ENCODE assay signal across 19 cellular contexts in the genomic region with DNA sequence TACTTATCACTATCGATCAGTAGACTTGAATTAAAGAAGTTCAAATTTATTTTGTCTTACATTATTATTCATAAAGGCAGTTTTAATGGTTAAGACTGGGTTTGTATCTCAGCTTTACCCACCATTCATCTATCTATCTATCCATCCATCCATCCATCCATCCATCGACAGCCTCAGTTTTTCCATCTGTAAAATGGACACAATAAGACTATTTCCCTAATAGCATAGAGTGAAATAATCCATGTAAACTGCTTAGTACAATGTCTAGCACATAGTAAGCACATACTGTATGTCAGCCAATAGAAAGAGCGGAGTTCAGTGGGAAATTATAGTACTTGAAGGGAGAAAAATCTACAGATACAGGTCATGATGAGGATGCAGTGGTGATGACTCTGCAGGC. TPM values are rescaled to one million over a fixed set of nuclear protein-coding genes. Genes with fewer than 3 reads are reported as not detected.
DNase-seq lines count a peak whose midpoint lies in the region; ATAC-seq and TF ChIP-seq lines count a peak whose summit lies in the region.
"Had no signal": no experiment of that assay in that cellular context is flagged by ENCODE, and none has a peak within 500 bp of the region (broad histone marks: within the 10 kb centered on the region; RNA-seq: fewer than 3 reads in every experiment).

No MANE protein-coding gene starts in this region.

- no peak for DNase-seq in AG10803 (ENCODE audit: low read depth)
- no peak for DNase-seq in CD14-positive monocyte (ENCODE audit: low spot score)
- DNase-seq in activated CD4-positive, alpha-beta memory T cell treated with anti-CD3 and anti-CD28 coated beads for 36 hours, result no peak
- DNase-seq in lower lobe of right lung, result no peak
- no peak for DNase-seq in AG08396 (ENCODE audit: low spot score)
- no peak for DNase-seq in DMS 273 treated with DMSO at 0.1 percent for 48 hours (lab: John Stamatoyannopoulos, UW)
- no peak for DNase-seq in PC-3
- DNase-seq: activated effector memory CD4-positive, alpha-beta T cell treated with anti-CD3 and anti-CD28 coated beads, Interleukin-2, amount 50 U/mL, for 16 hours; GDM1; heart left ventricle; islet precursor cell; NCI-H1092; nucleus accumbens; stimulated activated CD4-positive, alpha-beta T cell treated with anti-CD3 and anti-CD28 coated beads, Interleukin-4, amount 100 ng/mL, for 1 hour; stimulated activated CD8-positive, alpha-beta memory T cell treated with anti-CD3 and anti-CD28 coated beads, Interleukin-4, amount 100 ng/mL, for 48 hours; thyroid gland had no signal

- H3K27ac Mint-ChIP-seq in CD14-positive monocyte, result peak overlapping the region in 6 of 7 donors; percentile 30 to 89 (median 80)
- H3K27ac Mint-ChIP-seq in activated CD4-positive, alpha-beta memory T cell treated with anti-CD3 and anti-CD28 coated beads for 36 hours, result peak overlapping the region; percentile 86
- H3K27ac Mint-ChIP-seq: brain had no signal

- peak overlapping the region; percentile 53 to 85 for H3K4me3 Mint-ChIP-seq in CD14-positive monocyte
- peak overlapping the region; percentile 42 for H3K4me3 Mint-ChIP-seq in activated CD4-positive, alpha-beta memory T cell treated with anti-CD3 and anti-CD28 coated beads for 36 hours
- H3K4me3 Mint-ChIP-seq: brain had no signal

- POLR2A ChIA-PET in activated CD4-positive, alpha-beta memory T cell treated with anti-CD3 and anti-CD28 coated beads for 36 hours (lab: Charles Lee), result interaction anchor here (1.4 kb wide), 1 partner anchor 11 kb away, joined by 4 read pairs; no protein-coding TSS in a partner anchor
- POLR2A ChIA-PET in PC-3 (lab: Charles Lee; ENCODE audit: unreplicated experiment), result no interaction called here

- BruUV-seq in PC-3 (replicated peaks; lab: Mats Ljungman, UMichigan), result no TSS peak

- H3F3A ChIP-seq in PC-3 (ENCODE audit: low read length, unreplicated experiment), result no peaks in the 10 kb centered on the region

- H3K9ac ChIP-seq in PC-3 (ENCODE audit: low read length), result no peak overlapping the region

- ATAC-seq in lower lobe of right lung (no peak), PC-3 (no peak), GM18519 (IDR thresholded peaks at IDR 0.05; ENCODE audit: low FRiP score, unreplicated experiment) (no peak)
- ATAC-seq: esophagus mucosa, heart left ventricle had no signal

- H3K4me3 ChIP-seq in AG10803 (ENCODE audit: low read length), result peak overlapping the region; percentile 38
- H3K4me3 ChIP-seq in lower lobe of right lung, result no peak overlapping the region
- H3K4me3 ChIP-seq in PC-3 (ENCODE audit: low read length), result no peak overlapping the region
- H3K4me3 ChIP-seq: thyroid gland had no signal

- H3K36me3 Mint-ChIP-seq in CD14-positive monocyte, result peaks cover 0 to 1% of the 10 kb centered on the region in 2 donors
- H3K36me3 Mint-ChIP-seq in activated CD4-positive, alpha-beta memory T cell treated with anti-CD3 and anti-CD28 coated beads for 36 hours, result no peaks in the 10 kb centered on the region
- H3K36me3 Mint-ChIP-seq: brain had no signal

- intact Hi-C loops in CD14-positive monocyte (cut with micrococcal nuclease), result no loop called here
- intact Hi-C loops in activated CD4-positive, alpha-beta memory T cell treated with anti-CD3 and anti-CD28 coated beads for 36 hours (cut with micrococcal nuclease), result loop anchor here (1.0 to 2.0 kb wide), 3 partner anchors 11 to 32 kb away; no protein-coding TSS in a partner anchor
- intact Hi-C loops in lower lobe of right lung (cut with DNase I), result no loop called here
- intact Hi-C loops in PC-3 (cut with micrococcal nuclease), result no loop called here

- peaks cover 36% of the 10 kb centered on the region for H3K4me1 Mint-ChIP-seq in CD14-positive monocyte
- H3K4me1 Mint-ChIP-seq in activated CD4-positive, alpha-beta memory T cell treated with anti-CD3 and anti-CD28 coated beads for 36 hours (ENCODE audit: low read depth), result peaks cover 33% of the 10 kb centered on the region

- H3K27ac ChIP-seq in lower lobe of right lung (peak overlapping the region; percentile 34), PC-3 (ENCODE audit: low read length) (no peak overlapping the region)
- H3K27ac ChIP-seq: thyroid gland had no signal

- H3K36me3 ChIP-seq in lower lobe of right lung, result no peaks in the 10 kb centered on the region
- H3K36me3 ChIP-seq in PC-3 (ENCODE audit: low read depth, low read length), result no peaks in the 10 kb centered on the region
- H3K36me3 ChIP-seq: heart left ventricle, thyroid gland had no signal

- H3K9me3 ChIP-seq in lower lobe of right lung (no peaks in the 10 kb centered on the region), PC-3 (ENCODE audit: low read length) (no peaks in the 10 kb centered on the region)
- H3K9me3 ChIP-seq: heart left ventricle, thyroid gland had no signal

- TF ChIP-seq CTCF in AG10803 (conservative IDR thresholded peaks at IDR 0.05; ENCODE audit: low read length) (no peak), CD14-positive monocyte (IDR thresholded peaks at IDR 0.05) (no peak), lower lobe of right lung (IDR thresholded peaks at IDR 0.05) (no peak), PC-3 (conservative IDR thresholded peaks at IDR 0.05; ENCODE audit: low read depth, low read length) (no peak)

- H3K79me2 ChIP-seq in PC-3 (ENCODE audit: low read length), result no peaks in the 10 kb centered on the region

- H4K20me1 ChIP-seq in PC-3 (ENCODE audit: low read length), result no peaks in the 10 kb centered on the region

- peaks cover 0 to 2% (median 0%) of the 10 kb centered on the region in 7 donors for H3K9me3 Mint-ChIP-seq in CD14-positive monocyte
- H3K9me3 Mint-ChIP-seq in activated CD4-positive, alpha-beta memory T cell treated with anti-CD3 and anti-CD28 coated beads for 36 hours, result no peaks in the 10 kb centered on the region

- H3K27me3 ChIP-seq in lower lobe of right lung (ENCODE audit: low read depth) (no peaks in the 10 kb centered on the region), PC-3 (ENCODE audit: low read length) (no peaks in the 10 kb centered on the region)
- H3K27me3 ChIP-seq: heart left ventricle, thyroid gland had no signal

- no peak overlapping the region for H2AFZ ChIP-seq in PC-3 (ENCODE audit: low read length)

- CTCF ChIA-PET in activated CD4-positive, alpha-beta memory T cell treated with anti-CD3 and anti-CD28 coated beads for 36 hours (lab: Charles Lee), result interaction anchor here (1.1 kb wide), 1 partner anchor 15 kb away, joined by 4 read pairs; no protein-coding TSS in a partner anchor
- CTCF ChIA-PET in PC-3 (lab: Charles Lee), result no interaction called here

- peaks cover 11% of the 10 kb centered on the region for H3K4me1 ChIP-seq in lower lobe of right lung
- peaks cover 19% of the 10 kb centered on the region for H3K4me1 ChIP-seq in PC-3 (ENCODE audit: insufficient read depth, low read length)
- H3K4me1 ChIP-seq: thyroid gland had no signal

- no peaks in the 10 kb centered on the region for H3K9me2 ChIP-seq in PC-3 (replicated peaks; ENCODE audit: low read length)

- H3K27me3 Mint-ChIP-seq in CD14-positive monocyte (ENCODE audit: low read depth in 3 of 3), result peaks cover 0 to 3% (median 0%) of the 10 kb centered on the region in 3 donors
- peaks cover 2% of the 10 kb centered on the region for H3K27me3 Mint-ChIP-seq in activated CD4-positive, alpha-beta memory T cell treated with anti-CD3 and anti-CD28 coated beads for 36 hours
- H3K27me3 Mint-ChIP-seq: brain had no signal

- no peak overlapping the region for H3K4me2 ChIP-seq in PC-3 (ENCODE audit: low read length)

RNA-seq across cellular contexts. Expression of a gene that starts 37.3 kb away (rescaled TPM):
- polyA plus RNA-seq in CD14-positive monocyte, result 100 to 1,000 TPM; 218 to 255 TPM
- 10 to 100 TPM; 67.2 to 72.0 TPM for total RNA-seq in activated CD4-positive, alpha-beta memory T cell treated with anti-CD3 and anti-CD28 coated beads for 36 hours
- 138 TPM for total RNA-seq in lower lobe of right lung
- 80.7 and 84.6 TPM in 2 replicates for total RNA-seq in PC-3 (2014; rRNA removed)
